In genomic region chr18:55415258-55415871, GRCh38 we compare ENCODE assay signal across 8 cellular contexts.
DNase-seq lines count a peak whose midpoint lies in the region; ATAC-seq and TF ChIP-seq lines count a peak whose summit lies in the region.

No MANE protein-coding gene starts in this region.

- H3K27me3 ChIP-seq in Karpas-422 (ENCODE audit: low read length) (no peaks in the 10 kb centered on the region), ovary (no peaks in the 10 kb centered on the region), tibial nerve (no peaks in the 10 kb centered on the region)

- peaks cover 90% of the 10 kb centered on the region for H3K79me2 ChIP-seq in Karpas-422 (ENCODE audit: low read length)

- H3K27ac ChIP-seq in Karpas-422 (ENCODE audit: low read length) (peak overlapping the region; percentile 98), ovary (no peak overlapping the region), tibial nerve (no peak overlapping the region)

- no peaks in the 10 kb centered on the region for H3K9me3 ChIP-seq in Karpas-422 (ENCODE audit: low read length)
- H3K9me3 ChIP-seq in ovary, result no peaks in the 10 kb centered on the region
- H3K9me3 ChIP-seq in tibial nerve, result no peaks in the 10 kb centered on the region

- no peaks in the 10 kb centered on the region for H3K9me2 ChIP-seq in Karpas-422 (replicated peaks; ENCODE audit: insufficient read depth, low read length)

- H3K4me1 ChIP-seq in Karpas-422 (ENCODE audit: low read length) (peaks cover 94% of the 10 kb centered on the region), ovary (ENCODE audit: insufficient read depth) (peaks cover 2% of the 10 kb centered on the region), tibial nerve (peaks cover 0 to 20% (median 0%) of the 10 kb centered on the region in 4 donors)

- TF ChIP-seq EP300 in ovary (IDR thresholded peaks at IDR 0.05) (no peak), tibial nerve (IDR thresholded peaks at IDR 0.05) (peak in 1 of 2 donors; percentile 49)

- no peak overlapping the region for H2AFZ ChIP-seq in Karpas-422 (ENCODE audit: low read length)

- H4K20me1 ChIP-seq in Karpas-422 (ENCODE audit: insufficient read depth, low read depth, low read length), result no peaks in the 10 kb centered on the region

- peak overlapping the region; percentile 42 for H3K4me2 ChIP-seq in Karpas-422 (ENCODE audit: low read depth, low read length, poor library complexity, severe bottlenecking)

- WGBS in ovary, 3 donors, result 32 to 36% (median 35%) methylated on average over 6 of the region's 6 CpGs
- 27 to 29% methylated on average over 6 of the region's 6 CpGs for WGBS in tibial nerve, 2 donors

- DNase-seq in DMS79 treated with DMSO at 0.1 percent for 48 hours (lab: John Stamatoyannopoulos, UW), result peak; percentile 58
- DNase-seq in Karpas-422, result peak; percentile 93
- DNase-seq in RKO (ENCODE audit: low spot score), result peak; percentile 73
- peak; percentile 26 to 30 for DNase-seq in activated T-helper 1 cell treated with anti-CD3 and anti-CD28 coated beads, Interleukin-2, amount 50 U/mL, for 16 hours (ENCODE audit: low read depth in 1 of 2, low spot score in 1 of 2)
- peak; percentile 90 for DNase-seq in fibroblast of villous mesenchyme (ENCODE audit: low read depth)
- peak; percentile 83 to 93 (median 92) for DNase-seq in ovary
- DNase-seq in tibial nerve (ENCODE audit: low spot score in 2 of 2), result peak; percentile 92 to 99

- intact Hi-C loops in ovary (cut with DNase I), result loop anchor here (5.0 to 10.0 kb wide), 4 partner anchors 181 to 1162 kb away; no protein-coding TSS in a partner anchor

- H3K4me3 ChIP-seq in Karpas-422 (ENCODE audit: low read length) (no peak overlapping the region), fibroblast of villous mesenchyme (ENCODE audit: low read depth, low read length) (no peak overlapping the region), ovary (no peak overlapping the region), tibial nerve (no peak overlapping the region)

- no peaks in the 10 kb centered on the region for H3K36me3 ChIP-seq in Karpas-422 (ENCODE audit: insufficient read depth, low read length)
- no peaks in the 10 kb centered on the region for H3K36me3 ChIP-seq in ovary
- H3K36me3 ChIP-seq in tibial nerve, result no peaks in the 10 kb centered on the region

- H3K9ac ChIP-seq in Karpas-422 (ENCODE audit: low read length), result peak overlapping the region; percentile 27

- TF ChIP-seq POLR2A in ovary (IDR thresholded peaks at IDR 0.05) (no peak), tibial nerve (IDR thresholded peaks at IDR 0.05) (no peak)

- peak; percentile 91 for ATAC-seq in GM21723 (IDR thresholded peaks at IDR 0.05; ENCODE audit: unreplicated experiment)

- TF ChIP-seq CTCF in fibroblast of villous mesenchyme (IDR thresholded peaks at IDR 0.05; ENCODE audit: insufficient read depth, low read depth, low read length) (peak; percentile 88), ovary (IDR thresholded peaks at IDR 0.05) (peak; percentile 57 to 89 (median 78)), tibial nerve (IDR thresholded peaks at IDR 0.05) (peak; percentile 73 to 86 (median 82))

Comparison
In these comparisons a context has a peak if more than half of its experiments do, and no peak if none do; other contexts are left out.
1. DNase-seq: peak in every context shown above with its lines; median percentile 96 in tibial nerve; 93 in Karpas-422; 92 in ovary; 90 in fibroblast of villous mesenchyme; 73 in RKO; 58 in DMS79 treated with DMSO at 0.1 percent for 48 hours; 28 in activated T-helper 1 cell treated with anti-CD3 and anti-CD28 coated beads, Interleukin-2, amount 50 U/mL, for 16 hours.